In genomic region chr21:38269567-38269917, GRCh38 we compare ENCODE assay signal across 13 cellular contexts.
DNase-seq lines count a peak whose midpoint lies in the region; ATAC-seq and TF ChIP-seq lines count a peak whose summit lies in the region.
"Had no signal": no experiment of that assay in that cellular context is flagged by ENCODE, and none has a peak within 500 bp of the region (broad histone marks: within the 10 kb centered on the region; RNA-seq: fewer than 3 reads in every experiment).

No MANE protein-coding gene starts in this region.

- DNase-seq in GM12864 (ENCODE audit: low read depth) = peak; percentile 55
- DNase-seq in HuH-7.5 (ENCODE audit: low spot score) = no peak
- no peak for DNase-seq in NCI-H2227 (lab: John Stamatoyannopoulos, UW; ENCODE audit: unreplicated experiment)
- DNase-seq in DMS79 (lab: John Stamatoyannopoulos, UW) = no peak
- DNase-seq: activated CD8-positive, alpha-beta memory T cell treated with anti-CD3 and anti-CD28 coated beads for 24 hours; ovary; stimulated activated CD8-positive, alpha-beta memory T cell treated with anti-CD3 and anti-CD28 coated beads, Interleukin-4, amount 100 ng/mL, for 48 hours had no signal

- ATAC-seq in GM19438 (IDR thresholded peaks at IDR 0.05; ENCODE audit: low read depth, unreplicated experiment) (peak; percentile 59), HG03039 (IDR thresholded peaks at IDR 0.05; ENCODE audit: unreplicated experiment) (peak; percentile 68), GM19452 (IDR thresholded peaks at IDR 0.05; ENCODE audit: unreplicated experiment) (no peak)
- ATAC-seq: Panc1 had no signal

- H3K36me3 Mint-ChIP-seq in dendritic cell treated with granulocyte-macrophage colony-stimulating factor and Interleukin-4, amounts not matched to agents 40 ng/mL and 50 ng/mL, for 4 days (ENCODE audit: low read depth) = peaks cover under 1% of the 10 kb centered on the region

- H3K4me3 Mint-ChIP-seq in dendritic cell treated with granulocyte-macrophage colony-stimulating factor and Interleukin-4, amounts not matched to agents 40 ng/mL and 50 ng/mL, for 4 days = no peak overlapping the region
- H3K4me3 Mint-ChIP-seq: central memory CD8-positive, alpha-beta T cell had no signal

- intact Hi-C loops in dendritic cell treated with granulocyte-macrophage colony-stimulating factor and Interleukin-4, amounts not matched to agents 40 ng/mL and 50 ng/mL, for 4 days (cut with micrococcal nuclease) = no loop called here

- peak overlapping the region; percentile 71 for H3K27ac Mint-ChIP-seq in dendritic cell treated with granulocyte-macrophage colony-stimulating factor and Interleukin-4, amounts not matched to agents 40 ng/mL and 50 ng/mL, for 4 days

- no peaks in the 10 kb centered on the region for H3K27me3 Mint-ChIP-seq in dendritic cell treated with granulocyte-macrophage colony-stimulating factor and Interleukin-4, amounts not matched to agents 40 ng/mL and 50 ng/mL, for 4 days

- H3K4me1 Mint-ChIP-seq in dendritic cell treated with granulocyte-macrophage colony-stimulating factor and Interleukin-4, amounts not matched to agents 40 ng/mL and 50 ng/mL, for 4 days (ENCODE audit: low read depth) = peaks cover 68% of the 10 kb centered on the region
- H3K4me1 Mint-ChIP-seq: central memory CD8-positive, alpha-beta T cell had no signal

- H3K4me3 ChIP-seq in GM12864 (ENCODE audit: low read depth, low read length) = no peak overlapping the region; the same call in 1 of the 2 replicates
- H3K4me3 ChIP-seq: ovary had no signal

- peaks cover 6% of the 10 kb centered on the region for H3K9me3 Mint-ChIP-seq in dendritic cell treated with granulocyte-macrophage colony-stimulating factor and Interleukin-4, amounts not matched to agents 40 ng/mL and 50 ng/mL, for 4 days
- H3K9me3 Mint-ChIP-seq: central memory CD8-positive, alpha-beta T cell had no signal

- no peak for TF ChIP-seq CTCF in GM12864 (IDR thresholded peaks at IDR 0.05; ENCODE audit: low read depth, low read length, missing control alignments)
